8 cellular contexts compared by ENCODE assay signal in genomic region chr12:111757361-111758119, GRCh38. TPM values are rescaled to one million over a fixed set of nuclear protein-coding genes. Genes with fewer than 3 reads are reported as not detected.
A peak's percentile ranks its signal among the peaks of the same experiment; 100 is the strongest.
DNase-seq lines count a peak whose midpoint lies in the region; ATAC-seq and TF ChIP-seq lines count a peak whose summit lies in the region.

No MANE protein-coding gene starts in this region.

- 42 to 44% methylated on average over 8 to 15 of the region's 15 CpGs for WGBS in thyroid gland, 2 donors

- H3K4me3 ChIP-seq in iPS-20b (ENCODE audit: low read length) (no peak overlapping the region), thyroid gland (replicated peaks in 1 of 3) (no peak overlapping the region)

- peaks cover 12% of the 10 kb centered on the region for H3K4me1 ChIP-seq in iPS-20b (ENCODE audit: insufficient read depth, low read length)
- peaks cover 15 to 19% of the 10 kb centered on the region in 2 donors for H3K4me1 ChIP-seq in thyroid gland

- H3K9ac ChIP-seq in iPS-20b (ENCODE audit: low read depth, low read length), result 0 out of 2 replicates have a peak overlapping the region, but pooled peaks have one; percentile 15

- TF ChIP-seq POLR2A in thyroid gland (IDR thresholded peaks at IDR 0.05), result no peak

- CTCF ChIA-PET in WTC11 (lab: Charles Lee), result interaction anchor here (1.0 to 2.1 kb wide), 2 partner anchors 55 to 58 kb away, joined by 3 to 8 read pairs; no protein-coding TSS in a partner anchor

- H3K27me3 Mint-ChIP-seq in WTC11 (ENCODE audit: low read depth), result no peaks in the 10 kb centered on the region
- no peaks in the 10 kb centered on the region for H3K27me3 Mint-ChIP-seq in glutamatergic neuron (ENCODE audit: unreplicated experiment)

- H3K9me3 ChIP-seq in iPS-20b (ENCODE audit: insufficient read depth, low read depth, low read length) (no peaks in the 10 kb centered on the region), thyroid gland (no peaks in the 10 kb centered on the region)

- H3K36me3 ChIP-seq in iPS-20b (ENCODE audit: insufficient read depth, low read depth, low read length), result no peaks in the 10 kb centered on the region
- H3K36me3 ChIP-seq in thyroid gland, result no peaks in the 10 kb centered on the region

- H3K27ac ChIP-seq in iPS-20b (ENCODE audit: low read length), result no peak overlapping the region
- peak overlapping the region; percentile 62 to 96 (median 83) for H3K27ac ChIP-seq in thyroid gland

- H3K36me3 Mint-ChIP-seq in WTC11, result no peaks in the 10 kb centered on the region; the same call in 1 of the 2 replicates
- no peaks in the 10 kb centered on the region for H3K36me3 Mint-ChIP-seq in glutamatergic neuron (ENCODE audit: unreplicated experiment)

- H3K27ac Mint-ChIP-seq in WTC11, result peak overlapping the region; percentile 66; the same call in 1 of the 2 replicates
- no peak overlapping the region for H3K27ac Mint-ChIP-seq in glutamatergic neuron (ENCODE audit: unreplicated experiment)

- DNase-seq in CD1c-positive myeloid dendritic cell (ENCODE audit: extremely low spot score), result peak; percentile 50
- DNase-seq in WTC11 (ENCODE audit: low spot score), result no peak
- DNase-seq in thyroid gland, result peak; percentile 71 to 78
- DNase-seq in NCI-H1092 treated with DMSO at 0.1 percent for 48 hours (lab: John Stamatoyannopoulos, UW), result no peak
- DNase-seq in glutamatergic neuron, result no peak
- no peak for DNase-seq in NCI-H748 treated with DMSO at 0.1 percent for 48 hours (lab: John Stamatoyannopoulos, UW)

- TF ChIP-seq CTCF in WTC11 (IDR thresholded peaks at IDR 0.05) (no peak), thyroid gland (IDR thresholded peaks at IDR 0.05) (no peak), glutamatergic neuron (IDR thresholded peaks at IDR 0.05; ENCODE audit: partially characterized antibody, unreplicated experiment) (no peak)

- H3K27me3 ChIP-seq in iPS-20b (ENCODE audit: insufficient read depth, low read length) (no peaks in the 10 kb centered on the region), thyroid gland (no peaks in the 10 kb centered on the region)

- H3K4me1 Mint-ChIP-seq in WTC11, result peaks cover 25% of the 10 kb centered on the region
- H3K4me1 Mint-ChIP-seq in glutamatergic neuron (ENCODE audit: low read depth, unreplicated experiment), result no peaks in the 10 kb centered on the region

- POLR2A ChIA-PET in WTC11 (lab: Charles Lee), result interaction anchor here (1.3 kb wide), 1 partner anchor 9 kb away, joined by 4 read pairs; the partner anchor contains the start of gene ALDH2

- H3K4me3 Mint-ChIP-seq in WTC11 (no peak overlapping the region), glutamatergic neuron (ENCODE audit: unreplicated experiment) (no peak overlapping the region)

- H3K9me3 Mint-ChIP-seq in WTC11, result no peaks in the 10 kb centered on the region
- no peaks in the 10 kb centered on the region for H3K9me3 Mint-ChIP-seq in glutamatergic neuron (ENCODE audit: unreplicated experiment)

- intact Hi-C loops in thyroid gland (cut with DNase I), result no loop called here

- ATAC-seq in HG02852 (IDR thresholded peaks at IDR 0.05; ENCODE audit: unreplicated experiment) (peak; percentile 42), WTC11 (no peak)

TF ChIP-seq in WTC11, 78 proteins besides CTCF, POLR2A, EP300 and RAD21:
- TF ChIP-seq HMGA2 (CRISPR knock-in tag; IDR thresholded peaks at IDR 0.05) (no peak), JAZF1 (CRISPR knock-in tag; IDR thresholded peaks at IDR 0.05) (no peak), ZNF512 (CRISPR knock-in tag; IDR thresholded peaks at IDR 0.05; ENCODE audit: borderline replicate concordance) (no peak), TEAD1 (CRISPR knock-in tag; IDR thresholded peaks at IDR 0.05) (no peak), FOXP1 (CRISPR knock-in tag; IDR thresholded peaks at IDR 0.05; ENCODE audit: borderline replicate concordance) (no peak), USF1 (CRISPR knock-in tag; IDR thresholded peaks at IDR 0.05) (no peak), ZNF219 (CRISPR knock-in tag; IDR thresholded peaks at IDR 0.05; ENCODE audit: borderline replicate concordance) (no peak), SMAD4 (CRISPR knock-in tag; IDR thresholded peaks at IDR 0.05) (no peak), RORB (CRISPR knock-in tag; IDR thresholded peaks at IDR 0.05) (no peak), RELA (CRISPR knock-in tag; IDR thresholded peaks at IDR 0.05; ENCODE audit: borderline replicate concordance) (no peak), ZNF416 (CRISPR knock-in tag; IDR thresholded peaks at IDR 0.05) (no peak), CREM (CRISPR knock-in tag; IDR thresholded peaks at IDR 0.05) (no peak), PREB (CRISPR knock-in tag; IDR thresholded peaks at IDR 0.05; ENCODE audit: borderline replicate concordance) (no peak), OVOL2 (CRISPR knock-in tag; IDR thresholded peaks at IDR 0.05; ENCODE audit: borderline replicate concordance) (no peak), MYBL2 (CRISPR knock-in tag; IDR thresholded peaks at IDR 0.05) (no peak), ZNF423 (CRISPR knock-in tag; IDR thresholded peaks at IDR 0.05) (no peak)

RNA-seq across cellular contexts. Expression of gene ALDH2, which starts 9.2 kb away (rescaled TPM):
- total RNA-seq in WTC11 (2021) (32.6 to 36.7 TPM (median 36.7 TPM) in 3 replicates), thyroid gland (100 to 1,000 TPM in 2 of 4 donors, 10 to 100 TPM in 2; 90.7 to 112 (median 97.8) TPM), glutamatergic neuron (ENCODE audit: unreplicated experiment) (55.2 TPM)

Comparison
In these comparisons a context has a peak if more than half of its experiments do, and no peak if none do; other contexts are left out.
1. DNase-seq: peak in CD1c-positive myeloid dendritic cell (single experiment) and thyroid gland (2 of 2); none in WTC11 (single experiment), NCI-H1092 treated with DMSO at 0.1 percent for 48 hours (single experiment), glutamatergic neuron (single experiment) and NCI-H748 treated with DMSO at 0.1 percent for 48 hours (single experiment).